ENCODE assay signal across 1 cellular context in genomic region chr19:51804789-51805188, GRCh38.
TF ChIP-seq lines count a peak whose summit lies in the region.
"Not testable (repeated sequence)": the region's sequence is repeated elsewhere in the genome, so short reads cannot be mapped to it uniquely, and the experiment has no call there.

No MANE protein-coding gene starts in this region.

TF ChIP-seq in HepG2, 621 proteins besides CTCF, POLR2A, EP300 and RAD21 (continued from another document):
- TF ChIP-seq CREM (IDR thresholded peaks at IDR 0.05) (peak; percentile 36; the same call in 1 of the 2 replicates), GATAD2A (CRISPR knock-in tag; IDR thresholded peaks at IDR 0.05) (peak; percentile 70; the same call in 1 of the 2 replicates), SOX5 (CRISPR knock-in tag; IDR thresholded peaks at IDR 0.05; ENCODE audit: borderline replicate concordance) (peak; percentile 55; the same call in 1 of the 2 replicates)
- not testable (repeated sequence) for TF ChIP-seq CREM (CRISPR knock-in tag; IDR thresholded peaks at IDR 0.05)
